In genomic region chr11:8059571-8060011, GRCh38 we compare ENCODE assay signal across 27 cellular contexts. TPM values are rescaled to one million over a fixed set of nuclear protein-coding genes. Genes with fewer than 3 reads are reported as not detected.
DNase-seq lines count a peak whose midpoint lies in the region; ATAC-seq, FAIRE-seq and TF ChIP-seq lines count a peak whose summit lies in the region.
"Had no signal": no experiment of that assay in that cellular context is flagged by ENCODE, and none has a peak within 500 bp of the region (broad histone marks: within the 10 kb centered on the region; RNA-seq: fewer than 3 reads in every experiment).

No MANE protein-coding gene starts in this region.

- in situ Hi-C loops in K562 (cut with MboI), result no loop called here

- H3K9me1 ChIP-seq in K562 (ENCODE audit: control insufficient read depth, insufficient read depth, low read length), result no peaks in the 10 kb centered on the region

- H4K20me1 ChIP-seq in K562 (replicated peaks; ENCODE audit: control insufficient read depth, insufficient read depth, low read length), result no peaks in the 10 kb centered on the region; the same call in 1 of the 2 replicates

- H3K4me3 Mint-ChIP-seq in WTC11, result no peak overlapping the region
- no peak overlapping the region for H3K4me3 Mint-ChIP-seq in immature natural killer cell
- H3K4me3 Mint-ChIP-seq: activated B cell treated with CpG ODN at 0.5 μM for 24 hours; CD4-positive, alpha-beta T cell had no signal

- no peaks in the 10 kb centered on the region for H3K79me2 ChIP-seq in K562 (ENCODE audit: control insufficient read depth, insufficient read depth, low read length)

- peaks cover 14% of the 10 kb centered on the region for H3K4me1 Mint-ChIP-seq in WTC11
- H3K4me1 Mint-ChIP-seq in immature natural killer cell, result no peaks in the 10 kb centered on the region
- H3K4me1 Mint-ChIP-seq: activated B cell treated with CpG ODN at 0.5 μM for 24 hours had no signal

- peaks cover 0 to 46% of the 10 kb centered on the region in 2 experiments; a peak in 3 of 5 replicates for H3K27me3 ChIP-seq in K562 (ENCODE audit: control insufficient read depth in 2 of 2, insufficient read depth in 2 of 2, low read length in 2 of 2)
- no peaks in the 10 kb centered on the region for H3K27me3 ChIP-seq in skeletal muscle tissue (ENCODE audit: control insufficient read depth in 3 of 3, insufficient read depth in 3 of 3, low read length in 3 of 3)
- H3K27me3 ChIP-seq: cardiac muscle cell, left lung had no signal

- H3K9ac ChIP-seq in K562 (ENCODE audit: insufficient read depth in 1 of 2, low read depth in 2 of 2, low read length in 2 of 2) (no peak overlapping the region), skeletal muscle tissue (ENCODE audit: low read depth in 1 of 3, low read length in 3 of 3) (peak overlapping the region in 2 of 3 donors; percentile 16 to 25)

- no peaks in the 10 kb centered on the region for H3K36me3 ChIP-seq in K562 (ENCODE audit: control insufficient read depth, insufficient read depth, low read length)
- H3K36me3 ChIP-seq in skeletal muscle tissue (ENCODE audit: control insufficient read depth in 3 of 3, insufficient read depth in 3 of 3, low read length in 3 of 3), result no peaks in the 10 kb centered on the region
- H3K36me3 ChIP-seq: cardiac muscle cell, left lung had no signal

- no peak overlapping the region for H2AFZ ChIP-seq in K562 (ENCODE audit: low read depth, low read length)

- BruUV-seq in K562 (replicated peaks; lab: Mats Ljungman, UMichigan), result no TSS peak

- TF ChIP-seq CTCF in WTC11 (IDR thresholded peaks at IDR 0.05) (no peak), K562 (IDR thresholded peaks at IDR 0.05 in 2 of 3, conservative IDR thresholded peaks at IDR 0.05 in 1 of 3; ENCODE audit: insufficient read depth in 2 of 3, low read depth in 1 of 3, low read length in 3 of 3) (no peak)

- H3K27ac Mint-ChIP-seq in WTC11, result no peak overlapping the region
- no peak overlapping the region for H3K27ac Mint-ChIP-seq in immature natural killer cell
- H3K27ac Mint-ChIP-seq: activated B cell treated with CpG ODN at 0.5 μM for 24 hours; CD4-positive, alpha-beta T cell had no signal

- H3K4me3 ChIP-seq in K562 (no peak overlapping the region), skeletal muscle tissue (ENCODE audit: low read length in 3 of 3) (peak overlapping the region in 1 of 3 donors; percentile 13)
- H3K4me3 ChIP-seq: cardiac muscle cell, left lung had no signal

- DNase-seq in WTC11 (ENCODE audit: low spot score) (no peak), K562 (ENCODE audit: extremely low read depth in 1 of 4, low spot score in 3 of 4) (peak in 2 of 4 experiments; percentile 34 to 35), medulla oblongata (ENCODE audit: extremely low spot score) (peak; percentile 59), germinal center (ENCODE audit: low spot score) (no peak), immature natural killer cell (no peak)
- DNase-seq: activated B cell treated with CpG ODN at 0.5 μM for 24 hours; activated CD4-positive, alpha-beta T cell treated with anti-CD3 and anti-CD28 coated beads, Interleukin-2, amount 50 U/mL, for 48 hours; activated T-cell treated with anti-CD3 and anti-CD28 coated beads, Interleukin-2, amount 50 U/mL, for 1 hour; amniotic stem cell; CD4-positive, alpha-beta T cell; dermis blood vessel endothelial cell; Karpas-422; NCI-H1694; NCI-H2227 treated with DMSO at 0.1 percent for 48 hours; NCI-H748 treated with DMSO at 0.1 percent for 48 hours; nucleus accumbens; stimulated activated CD4-positive, alpha-beta T cell treated with anti-CD3 and anti-CD28 coated beads, Interleukin-15, amount 100 ng/mL, for 24 hours; stimulated activated CD8-positive, alpha-beta memory T cell treated with anti-CD3 and anti-CD28 coated beads, Interleukin-4, amount 100 ng/mL, for 48 hours; T1000 had no signal

- H3K9me3 Mint-ChIP-seq in WTC11, result no peaks in the 10 kb centered on the region
- no peaks in the 10 kb centered on the region for H3K9me3 Mint-ChIP-seq in immature natural killer cell
- H3K9me3 Mint-ChIP-seq: activated B cell treated with CpG ODN at 0.5 μM for 24 hours; CD4-positive, alpha-beta T cell had no signal

- H3K4me1 ChIP-seq in K562 (replicated peaks in 1 of 2; ENCODE audit: control insufficient read depth in 2 of 2, insufficient read depth in 2 of 2, low read length in 2 of 2) (no peaks in the 10 kb centered on the region; a peak in 1 of 5 replicates), skeletal muscle tissue (ENCODE audit: control insufficient read depth in 3 of 3, insufficient read depth in 3 of 3, low read length in 3 of 3) (peaks cover 43 to 56% (median 46%) of the 10 kb centered on the region in 3 donors)
- H3K4me1 ChIP-seq: left lung had no signal

- no peak for FAIRE-seq in K562 (lab: Jason Lieb, UNC)
- FAIRE-seq: endothelial cell of umbilical vein, GM18507, HTR-8/SVneo had no signal

- H3K36me3 Mint-ChIP-seq in WTC11 (no peaks in the 10 kb centered on the region), immature natural killer cell (no peaks in the 10 kb centered on the region)

- WGBS in K562 (ENCODE audit: insufficient coverage, low coverage, missing lambda C conversion rate), result 0% methylated on average over 10 of the region's 10 CpGs

- CTCF ChIA-PET in WTC11 (lab: Charles Lee) (interaction anchor here (0.9 to 2.3 kb wide), 3 partner anchors 22 to 53 kb away, joined by 4 to 9 read pairs (median 6); partner anchors contain the start of gene TUB), K562 (lab: Yijun Ruan, JAX; ENCODE audit: low intra/inter-chr PET ratio) (no interaction called here)

- POLR2A ChIA-PET in WTC11 (lab: Charles Lee) (no interaction called here), K562 (lab: Yijun Ruan, JAX) (interaction anchor here (0.5 to 2.4 kb wide), 2 partner anchors 8 to 1135 kb away, joined by 3 to 5 read pairs; no protein-coding TSS in a partner anchor)

- TF ChIP-seq EP300 in K562 (IDR thresholded peaks at IDR 0.05; ENCODE audit: low read length), result no peak

- H3K27me3 Mint-ChIP-seq in WTC11 (ENCODE audit: low read depth) (no peaks in the 10 kb centered on the region), immature natural killer cell (ENCODE audit: low read depth in 3 of 3) (peaks cover 0 to 3% (median 2%) of the 10 kb centered on the region in 3 donors)
- H3K27me3 Mint-ChIP-seq: activated B cell treated with CpG ODN at 0.5 μM for 24 hours; CD4-positive, alpha-beta T cell had no signal

- intact Hi-C loops in K562 (cut with micrococcal nuclease), result no loop called here

- no peak for TF ChIP-seq POLR2A in K562 (conservative IDR thresholded peaks at IDR 0.05)

- ATAC-seq in WTC11 (peak; percentile 61), K562 (peak; percentile 39; the same call in 2 of the 3 replicates), GM19397 (IDR thresholded peaks at IDR 0.05; ENCODE audit: unreplicated experiment) (no peak)
- ATAC-seq: HCT116, left lung had no signal

- no peak overlapping the region for H3K4me2 ChIP-seq in K562 (ENCODE audit: insufficient read depth, low read length)

- no peaks in the 10 kb centered on the region for H3K9me3 ChIP-seq in K562 (replicated peaks; ENCODE audit: control insufficient read depth, insufficient read depth, low read depth, low read length)
- no peaks in the 10 kb centered on the region for H3K9me3 ChIP-seq in skeletal muscle tissue (ENCODE audit: control insufficient read depth in 3 of 3, low read length in 3 of 3)
- H3K9me3 ChIP-seq: left lung had no signal

- H3K27ac ChIP-seq in K562 (ENCODE audit: extremely low read depth, low read depth, low read length) (no peak overlapping the region), skeletal muscle tissue (ENCODE audit: low read depth, low read length) (no peak overlapping the region)
- H3K27ac ChIP-seq: cardiac muscle cell, left lung had no signal

- TF ChIP-seq RAD21 in K562 (CRISPR knock-in tag; conservative IDR thresholded peaks at IDR 0.05 in 1 of 2, IDR thresholded peaks at IDR 0.05 in 1 of 2), result no peak

TF ChIP-seq in WTC11, 78 proteins besides CTCF, POLR2A, EP300 and RAD21 (continues in another document):
- TF ChIP-seq NFE2L1 (CRISPR knock-in tag; IDR thresholded peaks at IDR 0.05) (no peak), NFATC4 (CRISPR knock-in tag; IDR thresholded peaks at IDR 0.05) (no peak)

TF ChIP-seq in K562, 482 proteins besides CTCF, POLR2A, EP300 and RAD21:
- TF ChIP-seq C11orf30 (IDR thresholded peaks at IDR 0.05; ENCODE audit: low read depth), result no peak
- no peak for TF ChIP-seq PREB (CRISPR knock-in tag; IDR thresholded peaks at IDR 0.05)
- TF ChIP-seq E2F3 (CRISPR knock-in tag; IDR thresholded peaks at IDR 0.05), result no peak
- TF ChIP-seq HDAC6 (IDR thresholded peaks at IDR 0.05; ENCODE audit: low read depth, low read length), result no peak
- TF ChIP-seq RUNX1 (IDR thresholded peaks at IDR 0.05; ENCODE audit: low read depth), result no peak

RNA-seq across cellular contexts. Expression of gene TUB, which starts 21.4 kb away (rescaled TPM):
- total RNA-seq in WTC11 (2021) (29.2 to 32.1 TPM (median 30.0 TPM) in 3 replicates), K562 (2014; rRNA removed) (not detected in 2 replicates), K562 (2014; rRNA removed; fragmentation: Illumina TruSeq; extraction: Trizol) (not detected in 2 replicates), K562 (2015; rRNA removed; fragmentation: Illumina TruSeq; extraction: Trizol) (not detected in 2 replicates), K562 (2021) (not detected in 2 replicates), skeletal muscle tissue (8.9 TPM)
- total RNA-seq in K562 (2011; cell fraction: chromatin; rRNA removed; ENCODE audit: low replicate concordance), result not detected in 2 replicates
- total RNA-seq in K562 (2011; cell fraction: nucleolus; rRNA removed), result not detected in 2 replicates
- total RNA-seq in K562 (2011; cell fraction: nucleoplasm; rRNA removed), result not detected in 2 replicates
- polyA plus RNA-seq in K562 (2011; rRNA removed) (not detected in 2 replicates), K562 (2014; fragmentation: Illumina TruSeq; extraction: Trizol) (not detected in 2 replicates), K562 (2014; fragmentation: Nextera tagmentation; extraction: Ambion mirVana) (not detected), K562 (2014; rRNA removed) (not detected in 2 replicates), immature natural killer cell (not detected)
- 0.01 TPM in 1 of 2 replicates, not detected in the other for polyA plus RNA-seq in K562 (2011; cell fraction: cytosol; rRNA removed)
- polyA plus RNA-seq in K562 (2011; cell fraction: nucleus; rRNA removed), result 0.04 TPM in 1 of 2 replicates, not detected in the other
- 0.01 TPM in 1 of 2 replicates, not detected in the other for polyA plus RNA-seq in K562 (2012)
- polyA minus RNA-seq in K562 (2011; rRNA and poly(A)+ RNA removed), result not detected in 2 replicates
- polyA minus RNA-seq in K562 (2011; cell fraction: cytosol; rRNA and poly(A)+ RNA removed), result not detected in 2 replicates
- not detected in 2 replicates for polyA minus RNA-seq in K562 (2011; cell fraction: nucleus; rRNA and poly(A)+ RNA removed)
- total RNA-seq: activated B cell treated with CpG ODN at 0.5 μM for 24 hours had no signal

Comparison
In these comparisons a context has a peak if more than half of its experiments do, and no peak if none do; other contexts are left out.
1. H3K9ac ChIP-seq: peak in skeletal muscle tissue (2 of 3); none in K562 (0 of 2).